Comparison of ENCODE assay signal across 19 cellular contexts in the genomic region with DNA sequence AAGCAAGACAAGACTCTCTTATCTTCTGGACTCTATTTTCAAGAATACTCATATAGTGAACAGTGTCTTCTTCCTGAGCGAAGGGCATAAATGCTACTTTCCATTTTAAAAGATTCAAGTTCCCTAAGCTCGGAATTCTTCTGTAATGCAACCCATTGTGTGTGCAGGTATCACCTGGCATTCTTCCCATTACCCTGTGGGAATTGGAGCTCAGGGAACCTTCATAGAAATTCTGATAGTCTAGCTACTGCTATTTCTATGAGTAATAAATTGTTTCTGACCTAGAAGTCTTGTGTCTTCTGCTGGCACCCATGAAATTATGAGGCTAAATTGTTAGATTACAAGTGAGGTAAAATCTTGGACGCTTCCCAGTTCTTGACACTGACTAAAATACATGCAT.
"Had no signal": no experiment of that assay in that cellular context is flagged by ENCODE, and none has a peak within 500 bp of the region (broad histone marks: within the 10 kb centered on the region; RNA-seq: fewer than 3 reads in every experiment).

No MANE protein-coding gene starts in this region.

- ATAC-seq: esophagus mucosa; lower lobe of right lung; stimulated activated naive B cell treated with anti-CD40 and anti-IgM and Interleukin-4, amounts not matched to agents 10 μg/mL and 1 μg/mL and 100 μg/mL, for 72 hours; stimulated activated naive CD8-positive, alpha-beta T cell treated with anti-CD3 and anti-CD28 coated beads, Interleukin-15, amount 100 ng/mL, for 72 hours had no signal

- H3K4me1 Mint-ChIP-seq: naive B cell; nephron; stimulated activated naive B cell treated with anti-CD40 and anti-IgM and Interleukin-4, amounts not matched to agents 10 μg/mL and 1 μg/mL and 100 μg/mL, for 72 hours; stimulated activated naive CD8-positive, alpha-beta T cell treated with anti-CD3 and anti-CD28 coated beads, Interleukin-15, amount 100 ng/mL, for 72 hours had no signal

- H3K4me1 ChIP-seq: left ventricle myocardium inferior, lower lobe of right lung, right atrium auricular region, sigmoid colon, transverse colon had no signal

- H3K9me3 Mint-ChIP-seq: nephron; stimulated activated naive B cell treated with anti-CD40 and anti-IgM and Interleukin-4, amounts not matched to agents 10 μg/mL and 1 μg/mL and 100 μg/mL, for 72 hours; stimulated activated naive CD8-positive, alpha-beta T cell treated with anti-CD3 and anti-CD28 coated beads, Interleukin-15, amount 100 ng/mL, for 72 hours had no signal

- H3K27ac ChIP-seq: coronary artery, left ventricle myocardium inferior, lower lobe of right lung, right atrium auricular region, sigmoid colon, skin epidermis, thoracic aorta, transverse colon had no signal

- H3K4me3 ChIP-seq: coronary artery, left ventricle myocardium inferior, lower lobe of right lung, right atrium auricular region, sigmoid colon, skin epidermis, thoracic aorta, transverse colon had no signal

- H3K36me3 Mint-ChIP-seq: naive B cell had no signal

- H3K27me3 Mint-ChIP-seq: stimulated activated naive CD8-positive, alpha-beta T cell treated with anti-CD3 and anti-CD28 coated beads, Interleukin-15, amount 100 ng/mL, for 72 hours had no signal

- DNase-seq: effector CD8-positive, alpha-beta T cell; left ventricle myocardium inferior; lower lobe of right lung; mesendoderm; naive B cell; occipital lobe; sigmoid colon; stimulated activated CD4-positive, alpha-beta T cell treated with anti-CD3 and anti-CD28 coated beads, Interleukin-2, amount 100 ng/mL, for 24 hours; stimulated activated CD4-positive, alpha-beta T cell treated with anti-CD3 and anti-CD28 coated beads, Interleukin-4, amount 100 ng/mL, for 4 hours; stimulated activated naive B cell treated with anti-CD40 and anti-IgM and Interleukin-4, amounts not matched to agents 10 μg/mL and 1 μg/mL and 100 μg/mL, for 72 hours; stimulated activated naive CD8-positive, alpha-beta T cell treated with anti-CD3 and anti-CD28 coated beads, Interleukin-15, amount 100 ng/mL, for 72 hours; substantia nigra; transverse colon had no signal

- H3K36me3 ChIP-seq: left ventricle myocardium inferior, lower lobe of right lung, right atrium auricular region, sigmoid colon, thoracic aorta, transverse colon had no signal

- H3K9me3 ChIP-seq: left ventricle myocardium inferior, lower lobe of right lung, right atrium auricular region, sigmoid colon, thoracic aorta, transverse colon had no signal

- H3K27me3 ChIP-seq: right atrium auricular region, sigmoid colon, transverse colon had no signal

- H3K27ac Mint-ChIP-seq: naive B cell; nephron; stimulated activated naive B cell treated with anti-CD40 and anti-IgM and Interleukin-4, amounts not matched to agents 10 μg/mL and 1 μg/mL and 100 μg/mL, for 72 hours; stimulated activated naive CD8-positive, alpha-beta T cell treated with anti-CD3 and anti-CD28 coated beads, Interleukin-15, amount 100 ng/mL, for 72 hours had no signal

- H3K4me3 Mint-ChIP-seq: naive B cell; nephron; stimulated activated naive B cell treated with anti-CD40 and anti-IgM and Interleukin-4, amounts not matched to agents 10 μg/mL and 1 μg/mL and 100 μg/mL, for 72 hours; stimulated activated naive CD8-positive, alpha-beta T cell treated with anti-CD3 and anti-CD28 coated beads, Interleukin-15, amount 100 ng/mL, for 72 hours had no signal
